ENCODE assay signal across 1 cellular context in the genomic region with DNA sequence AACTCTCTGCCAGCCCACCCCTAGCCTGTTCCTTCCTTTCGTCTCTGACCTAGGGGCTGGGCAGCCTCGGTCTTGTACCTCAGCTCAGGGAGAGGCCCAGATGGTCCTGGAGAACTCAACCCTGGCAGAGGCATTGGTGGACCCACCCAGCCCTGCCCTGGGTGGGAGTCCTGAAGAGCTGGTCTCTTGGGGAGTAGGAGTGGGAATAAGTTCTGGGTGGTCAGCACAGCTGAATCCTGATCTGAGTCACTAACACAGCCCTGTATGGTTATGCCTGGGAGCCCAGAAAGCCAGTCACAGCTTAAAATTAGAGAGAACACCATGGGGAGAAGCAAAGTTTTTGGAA.
TF ChIP-seq lines count a peak whose summit lies in the region.

No MANE protein-coding gene starts in this region.

TF ChIP-seq in GM23338, 12 proteins besides CTCF, POLR2A, EP300 and RAD21 (continued from another document):
- TF ChIP-seq, protein P1, sequence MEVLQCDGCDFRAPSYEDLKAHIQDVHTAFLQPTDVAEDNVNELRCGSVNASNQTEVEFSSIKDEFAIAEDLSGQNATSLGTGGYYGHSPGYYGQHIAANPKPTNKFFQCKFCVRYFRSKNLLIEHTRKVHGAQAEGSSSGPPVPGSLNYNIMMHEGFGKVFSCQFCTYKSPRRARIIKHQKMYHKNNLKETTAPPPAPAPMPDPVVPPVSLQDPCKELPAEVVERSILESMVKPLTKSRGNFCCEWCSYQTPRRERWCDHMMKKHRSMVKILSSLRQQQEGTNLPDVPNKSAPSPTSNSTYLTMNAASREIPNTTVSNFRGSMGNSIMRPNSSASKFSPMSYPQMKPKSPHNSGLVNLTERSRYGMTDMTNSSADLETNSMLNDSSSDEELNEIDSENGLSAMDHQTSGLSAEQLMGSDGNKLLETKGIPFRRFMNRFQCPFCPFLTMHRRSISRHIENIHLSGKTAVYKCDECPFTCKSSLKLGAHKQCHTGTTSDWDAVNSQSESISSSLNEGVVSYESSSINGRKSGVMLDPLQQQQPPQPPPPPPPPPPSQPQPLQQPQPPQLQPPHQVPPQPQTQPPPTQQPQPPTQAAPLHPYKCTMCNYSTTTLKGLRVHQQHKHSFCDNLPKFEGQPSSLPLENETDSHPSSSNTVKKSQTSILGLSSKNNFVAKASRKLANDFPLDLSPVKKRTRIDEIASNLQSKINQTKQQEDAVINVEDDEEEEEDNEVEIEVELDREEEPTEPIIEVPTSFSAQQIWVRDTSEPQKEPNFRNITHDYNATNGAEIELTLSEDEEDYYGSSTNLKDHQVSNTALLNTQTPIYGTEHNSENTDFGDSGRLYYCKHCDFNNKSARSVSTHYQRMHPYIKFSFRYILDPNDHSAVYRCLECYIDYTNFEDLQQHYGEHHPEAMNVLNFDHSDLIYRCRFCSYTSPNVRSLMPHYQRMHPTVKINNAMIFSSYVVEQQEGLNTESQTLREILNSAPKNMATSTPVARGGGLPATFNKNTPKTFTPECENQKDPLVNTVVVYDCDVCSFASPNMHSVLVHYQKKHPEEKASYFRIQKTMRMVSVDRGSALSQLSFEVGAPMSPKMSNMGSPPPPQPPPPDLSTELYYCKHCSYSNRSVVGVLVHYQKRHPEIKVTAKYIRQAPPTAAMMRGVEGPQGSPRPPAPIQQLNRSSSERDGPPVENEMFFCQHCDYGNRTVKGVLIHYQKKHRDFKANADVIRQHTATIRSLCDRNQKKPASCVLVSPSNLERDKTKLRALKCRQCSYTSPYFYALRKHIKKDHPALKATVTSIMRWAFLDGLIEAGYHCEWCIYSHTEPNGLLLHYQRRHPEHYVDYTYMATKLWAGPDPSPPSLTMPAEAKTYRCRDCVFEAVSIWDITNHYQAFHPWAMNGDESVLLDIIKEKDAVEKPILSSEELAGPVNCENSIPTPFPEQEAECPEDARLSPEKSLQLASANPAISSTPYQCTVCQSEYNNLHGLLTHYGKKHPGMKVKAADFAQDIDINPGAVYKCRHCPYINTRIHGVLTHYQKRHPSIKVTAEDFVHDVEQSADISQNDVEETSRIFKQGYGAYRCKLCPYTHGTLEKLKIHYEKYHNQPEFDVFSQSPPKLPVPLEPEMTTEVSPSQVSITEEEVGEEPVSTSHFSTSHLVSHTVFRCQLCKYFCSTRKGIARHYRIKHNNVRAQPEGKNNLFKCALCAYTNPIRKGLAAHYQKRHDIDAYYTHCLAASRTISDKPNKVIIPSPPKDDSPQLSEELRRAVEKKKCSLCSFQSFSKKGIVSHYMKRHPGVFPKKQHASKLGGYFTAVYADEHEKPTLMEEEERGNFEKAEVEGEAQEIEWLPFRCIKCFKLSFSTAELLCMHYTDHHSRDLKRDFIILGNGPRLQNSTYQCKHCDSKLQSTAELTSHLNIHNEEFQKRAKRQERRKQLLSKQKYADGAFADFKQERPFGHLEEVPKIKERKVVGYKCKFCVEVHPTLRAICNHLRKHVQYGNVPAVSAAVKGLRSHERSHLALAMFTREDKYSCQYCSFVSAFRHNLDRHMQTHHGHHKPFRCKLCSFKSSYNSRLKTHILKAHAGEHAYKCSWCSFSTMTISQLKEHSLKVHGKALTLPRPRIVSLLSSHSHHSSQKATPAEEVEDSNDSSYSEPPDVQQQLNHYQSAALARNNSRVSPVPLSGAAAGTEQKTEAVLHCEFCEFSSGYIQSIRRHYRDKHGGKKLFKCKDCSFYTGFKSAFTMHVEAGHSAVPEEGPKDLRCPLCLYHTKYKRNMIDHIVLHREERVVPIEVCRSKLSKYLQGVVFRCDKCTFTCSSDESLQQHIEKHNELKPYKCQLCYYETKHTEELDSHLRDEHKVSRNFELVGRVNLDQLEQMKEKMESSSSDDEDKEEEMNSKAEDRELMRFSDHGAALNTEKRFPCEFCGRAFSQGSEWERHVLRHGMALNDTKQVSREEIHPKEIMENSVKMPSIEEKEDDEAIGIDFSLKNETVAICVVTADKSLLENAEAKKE (CRISPR knock-in tag; IDR thresholded peaks at IDR 0.05): no peak
- TF ChIP-seq EZH2phosphoT487 (IDR thresholded peaks at IDR 0.05; ENCODE audit: unreplicated experiment) (no peak), POLR2AphosphoS5 (IDR thresholded peaks at IDR 0.05; ENCODE audit: low read depth) (no peak)
TF ChIP-seq in GM23338: peak in this region for 0.
